5 cellular contexts compared by ENCODE assay signal in the genomic region with DNA sequence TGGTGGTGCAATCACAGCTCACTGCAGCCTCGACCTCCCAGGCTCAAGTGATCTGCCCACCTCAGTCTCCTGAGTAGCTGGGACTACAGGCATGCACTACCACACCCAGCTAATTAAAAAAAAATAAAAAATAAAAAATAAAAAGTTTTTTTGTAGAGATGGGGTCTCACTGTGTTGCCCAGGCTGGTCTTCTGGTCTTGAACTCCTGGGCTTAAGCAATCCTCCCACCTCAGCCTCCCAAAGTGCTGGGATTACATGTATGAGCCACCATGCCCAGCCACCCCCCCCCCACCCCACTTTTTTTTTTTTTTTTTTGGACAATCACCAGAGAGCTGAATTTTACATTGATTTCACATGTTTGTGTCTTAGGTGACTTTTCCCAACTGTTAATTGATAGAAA. TPM values are rescaled to one million over a fixed set of nuclear protein-coding genes. Genes with fewer than 3 reads are reported as not detected.
A peak's percentile ranks its signal among the peaks of the same experiment; 100 is the strongest.
DNase-seq lines count a peak whose midpoint lies in the region; ATAC-seq, FAIRE-seq and TF ChIP-seq lines count a peak whose summit lies in the region.
"Not testable (repeated sequence)": the region's sequence is repeated elsewhere in the genome, so short reads cannot be mapped to it uniquely, and the experiment has no call there.

No MANE protein-coding gene starts in this region.

- CTCF ChIA-PET in HEK293 (lab: Yijun Ruan, JAX); K562 (lab: Yijun Ruan, JAX; ENCODE audit: low intra/inter-chr PET ratio); HepG2 (lab: Yijun Ruan, JAX; ENCODE audit: low intra/inter-chr PET ratio, low total read pairs): not testable (repeated sequence)

- BruUV-seq in K562 (replicated peaks; lab: Mats Ljungman, UMichigan); HepG2 (replicated peaks; lab: Mats Ljungman, UMichigan): not testable (repeated sequence)

- H3K27me3 ChIP-seq in K562 (ENCODE audit: control insufficient read depth in 2 of 2, insufficient read depth in 2 of 2, low read length in 2 of 2); cardiac muscle cell; HepG2 (ENCODE audit: control insufficient read depth in 1 of 2, insufficient read depth in 2 of 2, low read length in 2 of 2): not testable (repeated sequence)

- not testable (repeated sequence) for H3K36me3 Mint-ChIP-seq in glutamatergic neuron (ENCODE audit: unreplicated experiment)

- not testable (repeated sequence) for H2AFZ ChIP-seq in K562 (ENCODE audit: low read depth, low read length); HepG2 (ENCODE audit: low read length)

- not testable (repeated sequence) for ATAC-seq in K562, HepG2

- in situ Hi-C loops in K562 (cut with MboI); HepG2 (cut with HindIII; ENCODE audit: extremely low pct_ligation_motif_present, low pct_unique_long_range_greater_than_20kb): not testable (repeated sequence)

- H3K27me3 Mint-ChIP-seq in glutamatergic neuron (ENCODE audit: unreplicated experiment), result not testable (repeated sequence)

- not testable (repeated sequence) for H3K4me1 ChIP-seq in HEK293 (ENCODE audit: control insufficient read depth, insufficient read depth, low read length); K562 (replicated peaks in 1 of 2; ENCODE audit: control insufficient read depth in 2 of 2, insufficient read depth in 2 of 2, low read length in 2 of 2)
- H3K4me1 ChIP-seq in cardiac muscle cell (ENCODE audit: low read depth) (peaks cover 32% of the 10 kb centered on the region), HepG2 (ENCODE audit: insufficient read depth, low read length) (peaks cover 16% of the 10 kb centered on the region)

- H3K9me3 ChIP-seq in HEK293 (ENCODE audit: control insufficient read depth, insufficient read depth, low read depth, low read length); K562 (replicated peaks; ENCODE audit: control insufficient read depth, insufficient read depth, low read depth, low read length); cardiac muscle cell (ENCODE audit: low read depth); HepG2 (ENCODE audit: low read length): not testable (repeated sequence)

- H3K4me2 ChIP-seq in K562 (ENCODE audit: insufficient read depth, low read length); HepG2 (ENCODE audit: low read depth, low read length): not testable (repeated sequence)

- not testable (repeated sequence) for DNase-seq in K562 (ENCODE audit: extremely low read depth in 1 of 4, low spot score in 3 of 4); glutamatergic neuron; cardiac muscle cell (ENCODE audit: low read depth in 1 of 2, low spot score in 1 of 2); HepG2 (ENCODE audit: low spot score)

- not testable (repeated sequence) for TF ChIP-seq RAD21 in K562 (CRISPR knock-in tag; conservative IDR thresholded peaks at IDR 0.05 in 1 of 2, IDR thresholded peaks at IDR 0.05 in 1 of 2); HepG2 (CRISPR knock-in tag; IDR thresholded peaks at IDR 0.05)

- WGBS in K562 (ENCODE audit: insufficient coverage, low coverage, missing lambda C conversion rate), result 60% methylated on average over 1 of the region's 1 CpG
- WGBS in HepG2 (ENCODE audit: low lambda C conversion rate), result 92% methylated on average over 1 of the region's 1 CpG

- POLR2A ChIA-PET in HEK293 (lab: Yijun Ruan, JAX) (interaction anchor here (1.1 kb wide), 1 partner anchor 20 kb away, joined by 3 read pairs; no protein-coding TSS in a partner anchor), K562 (lab: Yijun Ruan, JAX) (interaction anchor here (0.6 to 1.3 kb wide), 4 partner anchors 10 to 97 kb away, joined by 3 to 5 read pairs (median 4); no protein-coding TSS in a partner anchor), HepG2 (lab: Yijun Ruan, JAX) (interaction anchor here (0.9 kb wide), 1 partner anchor 10 kb away, joined by 3 read pairs; no protein-coding TSS in a partner anchor)

- H3K9me3 Mint-ChIP-seq in glutamatergic neuron (ENCODE audit: unreplicated experiment), result not testable (repeated sequence)

- TF ChIP-seq CTCF in HEK293 (tag by site-specific recombination; IDR thresholded peaks at IDR 0.05); K562 (IDR thresholded peaks at IDR 0.05 in 2 of 3, conservative IDR thresholded peaks at IDR 0.05 in 1 of 3; ENCODE audit: insufficient read depth in 2 of 3, low read depth in 1 of 3, low read length in 3 of 3); glutamatergic neuron (IDR thresholded peaks at IDR 0.05; ENCODE audit: partially characterized antibody, unreplicated experiment); cardiac muscle cell (IDR thresholded peaks at IDR 0.05; ENCODE audit: low read depth, low read length); HepG2 (CRISPR knock-in tag; IDR thresholded peaks at IDR 0.05): not testable (repeated sequence)

- not testable (repeated sequence) for H3K27ac ChIP-seq in HEK293 (ENCODE audit: extremely low read depth, low read depth, low read length); K562 (ENCODE audit: extremely low read depth, low read depth, low read length); HepG2 (ENCODE audit: extremely low read length, insufficient read depth, low read length)
- H3K27ac ChIP-seq in cardiac muscle cell, result peak overlapping the region; percentile 80

- FAIRE-seq in K562 (lab: Jason Lieb, UNC); HepG2 (lab: Jason Lieb, UNC): not testable (repeated sequence)

- H3K4me3 ChIP-seq in HEK293 (ENCODE audit: low read depth, low read length); K562; cardiac muscle cell; HepG2 (replicated peaks in 1 of 3; ENCODE audit: insufficient read depth in 1 of 3, low read depth in 2 of 3, low read length in 3 of 3): not testable (repeated sequence)

- peaks cover 29% of the 10 kb centered on the region for H3K4me1 Mint-ChIP-seq in glutamatergic neuron (ENCODE audit: low read depth, unreplicated experiment)

- not testable (repeated sequence) for H3K9me1 ChIP-seq in K562 (ENCODE audit: control insufficient read depth, insufficient read depth, low read length)

- H3K36me3 ChIP-seq in HEK293 (ENCODE audit: control insufficient read depth in 2 of 2, insufficient read depth in 1 of 2, low read length in 2 of 2), result peaks cover 16 to 50% of the 10 kb centered on the region in 2 experiments
- peaks cover 53% of the 10 kb centered on the region; the same call in 2 of the 3 replicates for H3K36me3 ChIP-seq in K562 (ENCODE audit: control insufficient read depth, insufficient read depth, low read length)
- H3K36me3 ChIP-seq in cardiac muscle cell, result not testable (repeated sequence)
- H3K36me3 ChIP-seq in HepG2 (replicated peaks in 1 of 2; ENCODE audit: control insufficient read depth in 1 of 2, insufficient read depth in 2 of 2, low read length in 2 of 2), result peaks cover 11 to 42% of the 10 kb centered on the region in 2 experiments; a peak in 4 of 5 replicates

- not testable (repeated sequence) for TF ChIP-seq POLR2A in K562 (conservative IDR thresholded peaks at IDR 0.05); HepG2 (IDR thresholded peaks at IDR 0.05; ENCODE audit: insufficient read depth in 1 of 2, low read depth in 2 of 2, low read length in 2 of 2)

- peaks cover 25% of the 10 kb centered on the region for H3K79me2 ChIP-seq in K562 (ENCODE audit: control insufficient read depth, insufficient read depth, low read length)
- peaks cover 36% of the 10 kb centered on the region for H3K79me2 ChIP-seq in HepG2 (ENCODE audit: insufficient read depth, low read length)

- peak overlapping the region; percentile 90 for H3K27ac Mint-ChIP-seq in glutamatergic neuron (ENCODE audit: unreplicated experiment)

- intact Hi-C loops in K562 (cut with micrococcal nuclease); HepG2 (cut with micrococcal nuclease; ENCODE audit: unreplicated experiment): not testable (repeated sequence)

- H4K20me1 ChIP-seq in K562 (replicated peaks; ENCODE audit: control insufficient read depth, insufficient read depth, low read length), result peaks cover 17% of the 10 kb centered on the region
- H4K20me1 ChIP-seq in HepG2 (ENCODE audit: insufficient read depth, low read length), result not testable (repeated sequence)

- TF ChIP-seq EP300 in K562 (IDR thresholded peaks at IDR 0.05; ENCODE audit: low read length); HepG2 (IDR thresholded peaks at IDR 0.05; ENCODE audit: low read depth in 2 of 2, low read length in 2 of 2); HepG2 (CRISPR knock-in tag; IDR thresholded peaks at IDR 0.05; ENCODE audit: borderline replicate concordance): not testable (repeated sequence)

- not testable (repeated sequence) for H3K9ac ChIP-seq in K562 (ENCODE audit: insufficient read depth in 1 of 2, low read depth in 2 of 2, low read length in 2 of 2); HepG2 (ENCODE audit: insufficient read depth, low read depth, low read length)

- H3K4me3 Mint-ChIP-seq in glutamatergic neuron (ENCODE audit: unreplicated experiment), result not testable (repeated sequence)

RNA-seq across cellular contexts. Expression of gene DUSP14, which starts 22.0 kb away (rescaled TPM):
- total RNA-seq in K562 (2011; cell fraction: chromatin; rRNA removed; ENCODE audit: low replicate concordance), result 14.7 and 22.3 TPM in 2 replicates
- 15.7 and 17.9 TPM in 2 replicates for total RNA-seq in K562 (2011; cell fraction: nucleolus; rRNA removed)
- total RNA-seq in K562 (2011; cell fraction: nucleoplasm; rRNA removed), result 15.3 and 18.4 TPM in 2 replicates
- total RNA-seq in K562 (2014; rRNA removed) (27.7 and 37.2 TPM in 2 replicates), K562 (2014; rRNA removed; fragmentation: Illumina TruSeq; extraction: Trizol) (19.6 and 20.2 TPM in 2 replicates), K562 (2015; rRNA removed; fragmentation: Illumina TruSeq; extraction: Trizol) (23.6 and 26.9 TPM in 2 replicates), K562 (2021) (24.8 and 25.3 TPM in 2 replicates), glutamatergic neuron (ENCODE audit: unreplicated experiment) (10.0 TPM), cardiac muscle cell (23.0 and 40.4 TPM in 2 replicates), HepG2 (2016; rRNA removed; fragmentation: Illumina TruSeq; extraction: Trizol) (33.5 and 44.1 TPM in 2 replicates)
- polyA plus RNA-seq in K562 (2011; rRNA removed) (21.4 and 36.7 TPM in 2 replicates), K562 (2014; fragmentation: Illumina TruSeq; extraction: Trizol) (36.2 and 43.1 TPM in 2 replicates), K562 (2014; fragmentation: Nextera tagmentation; extraction: Ambion mirVana) (10 to 100 TPM; 64.0 to 74.0 TPM), K562 (2014; rRNA removed) (31.8 and 38.0 TPM in 2 replicates), cardiac muscle cell (29.7 and 39.0 TPM in 2 replicates), HepG2 (2011; rRNA removed) (38.6 and 39.8 TPM in 2 replicates)
- 26.9 and 54.6 TPM in 2 replicates for polyA plus RNA-seq in K562 (2011; cell fraction: cytosol; rRNA removed)
- polyA plus RNA-seq in K562 (2011; cell fraction: nucleus; rRNA removed), result 11.2 and 17.7 TPM in 2 replicates
- polyA plus RNA-seq in K562 (2012), result 21.4 and 25.4 TPM in 2 replicates
- 12.8 and 26.0 TPM in 2 replicates for polyA minus RNA-seq in K562 (2011; rRNA and poly(A)+ RNA removed)
- 8.5 and 12.9 TPM in 2 replicates for polyA minus RNA-seq in K562 (2011; cell fraction: cytosol; rRNA and poly(A)+ RNA removed)
- polyA minus RNA-seq in K562 (2011; cell fraction: nucleus; rRNA and poly(A)+ RNA removed), result 4.0 and 4.1 TPM in 2 replicates
- 18.8 and 21.5 TPM in 2 replicates for total RNA-seq in HepG2 (2016; cell fraction: cytosol; rRNA removed; fragmentation: Illumina TruSeq; extraction: Trizol; ENCODE audit: low read depth)
- 32.1 and 44.0 TPM in 2 replicates for total RNA-seq in HepG2 (2016; cell fraction: insoluble cytoplasmic fraction; rRNA removed; fragmentation: Illumina TruSeq; extraction: Trizol)
- total RNA-seq in HepG2 (2016; cell fraction: membrane; rRNA removed; fragmentation: Illumina TruSeq; extraction: Trizol), result 32.9 and 33.1 TPM in 2 replicates
- total RNA-seq in HepG2 (2016; cell fraction: nucleus; rRNA removed; fragmentation: Illumina TruSeq; extraction: Trizol), result 11.9 and 15.3 TPM in 2 replicates
- 39.9 and 43.8 TPM in 2 replicates for polyA plus RNA-seq in HepG2 (2011; cell fraction: cytosol; rRNA removed)
- 17.1 and 18.3 TPM in 2 replicates for polyA plus RNA-seq in HepG2 (2011; cell fraction: nucleus; rRNA removed)
- polyA plus RNA-seq in HepG2 (2012), result 17.8 and 27.2 TPM in 2 replicates
- polyA plus RNA-seq in HepG2 (2016; cell fraction: cytosol; fragmentation: Illumina TruSeq; extraction: Trizol; ENCODE audit: low read depth), result 17.9 and 19.4 TPM in 2 replicates
- 53.9 and 55.7 TPM in 2 replicates for polyA plus RNA-seq in HepG2 (2016; cell fraction: insoluble cytoplasmic fraction; fragmentation: Illumina TruSeq; extraction: Trizol; ENCODE audit: low read depth)
- 27.9 and 28.1 TPM in 2 replicates for polyA plus RNA-seq in HepG2 (2016; cell fraction: membrane; fragmentation: Illumina TruSeq; extraction: Trizol; ENCODE audit: low read depth)
- 25.9 and 26.2 TPM in 2 replicates for polyA plus RNA-seq in HepG2 (2016; cell fraction: nucleus; fragmentation: Illumina TruSeq; extraction: Trizol; ENCODE audit: insufficient read depth, low read depth)
- 55.5 and 55.9 TPM in 2 replicates for polyA minus RNA-seq in HepG2 (2011; rRNA and poly(A)+ RNA removed; ENCODE audit: low replicate concordance)
- polyA minus RNA-seq in HepG2 (2011; cell fraction: cytosol; rRNA and poly(A)+ RNA removed), result 13.8 and 14.9 TPM in 2 replicates
- polyA minus RNA-seq in HepG2 (2011; cell fraction: nucleus; rRNA and poly(A)+ RNA removed), result 8.9 and 10.8 TPM in 2 replicates
